17 cellular contexts compared by ENCODE assay signal in genomic region chr19:2816641-2817040, GRCh38. TPM values are rescaled to one million over a fixed set of nuclear protein-coding genes. Genes with fewer than 3 reads are reported as not detected.
"Had no signal": no experiment of that assay in that cellular context is flagged by ENCODE, and none has a peak within 500 bp of the region (broad histone marks: within the 10 kb centered on the region; RNA-seq: fewer than 3 reads in every experiment).

No MANE protein-coding gene starts in this region.

- H3K4me3 ChIP-seq: breast epithelium had no signal

- H3K27me3 ChIP-seq: breast epithelium had no signal

- H3K27me3 Mint-ChIP-seq: activated CD8-positive, alpha-beta T cell treated with anti-CD3 and anti-CD28 coated beads for 36 hours; activated naive CD8-positive, alpha-beta T cell treated with anti-CD3 and anti-CD28 coated beads, Interleukin-2, amount 10 ng/mL, durations not matched to agents 7 days and 5 days had no signal

- H3K9me3 Mint-ChIP-seq: activated CD8-positive, alpha-beta T cell treated with anti-CD3 and anti-CD28 coated beads for 36 hours; activated naive CD8-positive, alpha-beta T cell treated with anti-CD3 and anti-CD28 coated beads, Interleukin-2, amount 10 ng/mL, durations not matched to agents 7 days and 5 days; T-helper 1 cell treated with Interleukin-12 subunit alpha and Interleukin-12 subunit beta and Interleukin-4 antibody, amounts not matched to agents 30 μg/mL and 1 μg/mL, for 36 hours had no signal

- DNase-seq: activated CD4-positive, alpha-beta T cell treated with anti-CD3 and anti-CD28 coated beads for 4 hours; activated CD8-positive, alpha-beta memory T cell treated with anti-CD3 and anti-CD28 coated beads, Interleukin-2, amount 50 U/mL, for 4 hours; activated naive CD4-positive, alpha-beta T cell treated with anti-CD3 and anti-CD28 coated beads, Interleukin-2, amount 50 U/mL, for 16 hours; activated naive CD8-positive, alpha-beta T cell treated with anti-CD3 and anti-CD28 coated beads, Interleukin-2, amount 10 ng/mL, durations not matched to agents 7 days and 5 days; aorta; Karpas-422; MM.1S; NCI-H1105; NCI-H1436; NCI-H1694 treated with DMSO at 0.1 percent for 48 hours; NCI-H2029 treated with DMSO at 0.1 percent for 48 hours; NCI-H510A treated with DMSO at 0.1 percent for 48 hours; NCI-H69; SHP77 treated with DMSO at 0.1 percent for 48 hours had no signal

- H3K4me1 ChIP-seq: breast epithelium had no signal

- H3K36me3 ChIP-seq: breast epithelium had no signal

- H3K36me3 Mint-ChIP-seq: activated naive CD8-positive, alpha-beta T cell treated with anti-CD3 and anti-CD28 coated beads, Interleukin-2, amount 10 ng/mL, durations not matched to agents 7 days and 5 days had no signal

- H3K9me3 ChIP-seq: breast epithelium had no signal

- H3K27ac Mint-ChIP-seq: activated CD8-positive, alpha-beta T cell treated with anti-CD3 and anti-CD28 coated beads for 36 hours; activated naive CD8-positive, alpha-beta T cell treated with anti-CD3 and anti-CD28 coated beads, Interleukin-2, amount 10 ng/mL, durations not matched to agents 7 days and 5 days; T-helper 1 cell treated with Interleukin-12 subunit alpha and Interleukin-12 subunit beta and Interleukin-4 antibody, amounts not matched to agents 30 μg/mL and 1 μg/mL, for 36 hours had no signal

- H3K27ac ChIP-seq: breast epithelium had no signal

- H3K4me3 Mint-ChIP-seq: activated CD8-positive, alpha-beta T cell treated with anti-CD3 and anti-CD28 coated beads for 36 hours; activated naive CD8-positive, alpha-beta T cell treated with anti-CD3 and anti-CD28 coated beads, Interleukin-2, amount 10 ng/mL, durations not matched to agents 7 days and 5 days; T-helper 1 cell treated with Interleukin-12 subunit alpha and Interleukin-12 subunit beta and Interleukin-4 antibody, amounts not matched to agents 30 μg/mL and 1 μg/mL, for 36 hours had no signal

RNA-seq across cellular contexts. Expression of gene ZNF556, which starts 50.5 kb away (rescaled TPM):
- total RNA-seq: activated CD8-positive, alpha-beta T cell treated with anti-CD3 and anti-CD28 coated beads for 36 hours; activated naive CD8-positive, alpha-beta T cell treated with anti-CD3 and anti-CD28 coated beads, Interleukin-2, amount 10 ng/mL, durations not matched to agents 7 days and 5 days had no signal
- polyA plus RNA-seq: aorta had no signal
